ENCODE assay signal across 8 cellular contexts in the genomic region with DNA sequence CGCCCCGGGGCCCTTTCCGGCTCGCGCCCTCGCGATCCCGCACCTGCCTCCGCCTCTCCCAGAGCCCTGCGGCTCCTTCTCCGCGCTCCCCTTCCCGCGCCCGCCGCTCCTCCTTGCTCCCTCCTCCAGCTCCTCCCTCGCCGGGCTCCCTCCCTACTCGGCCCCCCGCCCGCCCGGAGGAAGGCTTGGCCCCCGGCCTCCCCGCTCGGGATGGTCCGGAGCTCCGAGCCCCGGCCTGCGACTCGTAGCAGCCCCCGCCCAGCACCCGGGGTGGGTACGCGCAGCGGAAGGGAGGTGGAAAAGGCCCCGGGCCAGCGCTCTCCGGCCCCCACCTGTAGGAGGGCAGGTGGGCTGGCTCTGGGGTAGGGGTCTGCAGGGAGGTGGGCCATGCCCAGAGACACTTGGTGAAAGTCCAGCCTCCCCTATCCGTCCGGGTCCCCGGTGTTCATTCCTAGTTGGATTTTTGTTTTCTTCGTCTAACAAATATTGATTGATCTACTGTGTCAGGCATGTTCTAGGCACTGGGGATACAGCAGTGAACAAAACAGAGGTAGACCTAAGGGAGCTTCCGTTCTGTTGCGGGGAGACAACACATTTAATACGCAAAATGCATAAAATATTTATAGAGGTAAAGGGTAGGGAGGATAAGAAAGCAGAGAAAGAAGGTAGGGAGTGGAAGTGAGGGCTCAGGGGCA. TPM values are rescaled to one million over a fixed set of nuclear protein-coding genes. Genes with fewer than 3 reads are reported as not detected.
DNase-seq lines count a peak whose midpoint lies in the region; ATAC-seq and TF ChIP-seq lines count a peak whose summit lies in the region.

A gene with protein sequence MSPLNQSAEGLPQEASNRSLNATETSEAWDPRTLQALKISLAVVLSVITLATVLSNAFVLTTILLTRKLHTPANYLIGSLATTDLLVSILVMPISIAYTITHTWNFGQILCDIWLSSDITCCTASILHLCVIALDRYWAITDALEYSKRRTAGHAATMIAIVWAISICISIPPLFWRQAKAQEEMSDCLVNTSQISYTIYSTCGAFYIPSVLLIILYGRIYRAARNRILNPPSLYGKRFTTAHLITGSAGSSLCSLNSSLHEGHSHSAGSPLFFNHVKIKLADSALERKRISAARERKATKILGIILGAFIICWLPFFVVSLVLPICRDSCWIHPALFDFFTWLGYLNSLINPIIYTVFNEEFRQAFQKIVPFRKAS (minus strand): TSS at position 82 of the 695 bp plus-strand sequence. CDS start 23,283 bp downstream, outside the sequence.

- H3K4me1 ChIP-seq in KMS-11 (ENCODE audit: low read depth, poor library complexity, severe bottlenecking): no peaks in the 10 kb centered on the region

- no peaks in the 10 kb centered on the region for H3K79me2 ChIP-seq in KMS-11 (ENCODE audit: insufficient read depth, low read depth)

- H3K9me3 ChIP-seq in CD4-positive, alpha-beta T cell (ENCODE audit: control insufficient read depth, low read length): no peaks in the 10 kb centered on the region

- no peak for TF ChIP-seq CTCF in CD4-positive, alpha-beta T cell (IDR thresholded peaks at IDR 0.05)
- TF ChIP-seq CTCF in KMS-11 (conservative IDR thresholded peaks at IDR 0.05; ENCODE audit: low read depth, low read length) (no peak), coronary artery (IDR thresholded peaks at IDR 0.05) (no peak)

- no peaks in the 10 kb centered on the region for H4K20me1 ChIP-seq in KMS-11 (ENCODE audit: insufficient read depth)

- H3K4me2 ChIP-seq in KMS-11: 0 out of 2 replicates have a peak within 1 kb of the TSS, but pooled peaks have one; percentile 25

- H3K4me3 ChIP-seq in KMS-11 (IDR thresholded peaks at IDR 0.05; ENCODE audit: insufficient read depth, low read depth, low read length): no peak within 1 kb of the TSS
- peak within 1 kb of the TSS; percentile 68 for H3K4me3 ChIP-seq in coronary artery

- H2AFZ ChIP-seq in KMS-11 (ENCODE audit: low read depth): peak within 1 kb of the TSS; percentile 41

- peaks cover 60% of the 10 kb centered on the region for H3K27me3 ChIP-seq in CD4-positive, alpha-beta T cell (ENCODE audit: control insufficient read depth, insufficient read depth, low read length)
- peaks cover 10% of the 10 kb centered on the region for H3K27me3 ChIP-seq in KMS-11 (ENCODE audit: insufficient read depth, low read depth)

- CTCF ChIA-PET in CD4-positive, alpha-beta T cell (lab: Charles Lee): no interaction called here

- no peak for DNase-seq in CD4-positive, alpha-beta T cell
- no peak for DNase-seq in coronary artery (ENCODE audit: low spot score)
- no peak for DNase-seq in naive B cell
- no peak for DNase-seq in NCI-H1092 (lab: John Stamatoyannopoulos, UW)
- no peak for DNase-seq in NCI-H1092 treated with DMSO at 0.1 percent for 48 hours (lab: John Stamatoyannopoulos, UW)
- no peak for DNase-seq in mucosa of gallbladder (ENCODE audit: low spot score)

- no peak within 1 kb of the TSS for H3K27ac Mint-ChIP-seq in CD4-positive, alpha-beta T cell
- H3K27ac Mint-ChIP-seq in naive B cell: peak within 1 kb of the TSS in 1 of 6 donors; percentile 33

- POLR2A ChIA-PET in CD4-positive, alpha-beta T cell (lab: Charles Lee): interaction anchor here (0.6 kb wide), 1 partner anchor 720 kb away, joined by 3 read pairs; no protein-coding TSS in a partner anchor

- no peaks in the 10 kb centered on the region for H3K36me3 Mint-ChIP-seq in CD4-positive, alpha-beta T cell (ENCODE audit: low read depth)
- peaks cover 0 to 8% of the 10 kb centered on the region in 2 donors for H3K36me3 Mint-ChIP-seq in naive B cell

- peaks cover 82% of the 10 kb centered on the region for H3K27me3 Mint-ChIP-seq in CD4-positive, alpha-beta T cell
- peaks cover 74 to 84% (median 77%) of the 10 kb centered on the region in 3 donors for H3K27me3 Mint-ChIP-seq in naive B cell

- no peaks in the 10 kb centered on the region for H3K9me3 Mint-ChIP-seq in CD4-positive, alpha-beta T cell
- H3K9me3 Mint-ChIP-seq in naive B cell: peaks cover 0 to 2% (median 0%) of the 10 kb centered on the region in 7 donors

- no peak for ATAC-seq in CD4-positive, alpha-beta T cell (ENCODE audit: poor library complexity)
- ATAC-seq in naive B cell (ENCODE audit: low read depth in 2 of 2) (peak in 1 of 2 donors; percentile 13), GM19452 (IDR thresholded peaks at IDR 0.05; ENCODE audit: unreplicated experiment) (no peak)

- H3K36me3 ChIP-seq in KMS-11 (ENCODE audit: insufficient read depth): no peaks in the 10 kb centered on the region

- H3K4me3 Mint-ChIP-seq in CD4-positive, alpha-beta T cell: peak within 1 kb of the TSS; percentile 32
- H3K4me3 Mint-ChIP-seq in naive B cell: peak within 1 kb of the TSS; percentile 22 to 75 (median 65)

- peaks cover 6% of the 10 kb centered on the region for H3K4me1 Mint-ChIP-seq in CD4-positive, alpha-beta T cell (ENCODE audit: low read depth)
- H3K4me1 Mint-ChIP-seq in naive B cell: peaks cover 7 to 10% (median 8%) of the 10 kb centered on the region in 3 donors

- no peak within 1 kb of the TSS for H3K27ac ChIP-seq in CD4-positive, alpha-beta T cell (ENCODE audit: low read depth, low read length)
- H3K27ac ChIP-seq in KMS-11 (no peak within 1 kb of the TSS), coronary artery (no peak within 1 kb of the TSS)

- H3K9ac ChIP-seq in KMS-11: no peak within 1 kb of the TSS

- intact Hi-C loops in CD4-positive, alpha-beta T cell (cut with DNase I, micrococcal nuclease): loop anchor here (2.0 to 5.0 kb wide), 2 partner anchors 185 to 187 kb away; no protein-coding TSS in a partner anchor

RNA-seq across cellular contexts. Expression of the gene that starts here (rescaled TPM):
- not detected for total RNA-seq in CD4-positive, alpha-beta T cell
- not detected for polyA plus RNA-seq in naive B cell (ENCODE audit: low read depth in 6 of 6)
- 7.0 TPM for total RNA-seq in mucosa of gallbladder
